In the genomic region with DNA sequence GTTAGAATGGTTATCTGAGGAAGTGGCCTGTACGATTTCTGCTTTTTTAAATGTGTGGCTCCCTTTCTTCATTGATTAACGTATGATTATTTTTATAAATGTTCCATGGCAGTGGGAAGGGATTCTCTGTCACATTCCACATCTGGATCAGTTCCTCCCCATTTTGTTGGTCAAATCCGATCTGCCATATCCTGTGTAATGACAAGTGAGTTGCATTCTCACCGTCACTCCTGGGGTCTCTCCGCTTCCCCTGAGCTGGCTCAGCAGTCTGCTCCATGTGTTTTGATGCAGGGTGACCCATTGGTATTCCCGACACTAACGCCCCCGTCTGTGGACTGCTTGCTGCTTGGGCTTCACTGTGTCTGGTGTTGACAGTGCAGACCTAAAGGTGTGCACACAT, we compare ENCODE assay signal across 8 cellular contexts. TPM values are rescaled to one million over a fixed set of nuclear protein-coding genes. Genes with fewer than 3 reads are reported as not detected.
DNase-seq lines count a peak whose midpoint lies in the region; ATAC-seq and TF ChIP-seq lines count a peak whose summit lies in the region.

No MANE protein-coding gene starts in this region.

- CTCF ChIA-PET in Calu3 (lab: Charles Lee) (no interaction called here), PC-9 (lab: Charles Lee) (no interaction called here)

- no peak overlapping the region for H2BK5ac ChIP-seq in H9 (ENCODE audit: insufficient read length, low read length)

- no peak overlapping the region for H3K14ac ChIP-seq in H9 (ENCODE audit: insufficient read depth, low read length)

- no peak for ATAC-seq in left colon

- H3T11ph ChIP-seq in H9 (ENCODE audit: low read length): no peak overlapping the region

- H3K4me1 ChIP-seq in PC-9 (replicated peaks; ENCODE audit: insufficient read depth) (peaks cover 50% of the 10 kb centered on the region), parathyroid adenoma (peaks cover 27% of the 10 kb centered on the region), H9 (ENCODE audit: insufficient read depth, low read length) (no peaks in the 10 kb centered on the region)
- peaks cover 13% of the 10 kb centered on the region for H3K4me1 ChIP-seq in effector memory CD4-positive, alpha-beta T cell (ENCODE audit: control insufficient read depth, insufficient read depth, low read length, poor library complexity, severe bottlenecking)

- no peak overlapping the region for H3K23ac ChIP-seq in H9 (ENCODE audit: insufficient read length, low read depth, low read length)

- no peak overlapping the region for H2BK15ac ChIP-seq in H9 (ENCODE audit: low read depth, low read length)

- H3K4me3 Mint-ChIP-seq in Calu3 (ENCODE audit: low read depth, unreplicated experiment): peak overlapping the region; percentile 49
- no peak overlapping the region for H3K4me3 Mint-ChIP-seq in H9

- H3K4ac ChIP-seq in H9 (ENCODE audit: low read depth, low read length): no peak overlapping the region

- no peak overlapping the region for H2BK12ac ChIP-seq in H9 (ENCODE audit: insufficient read length, low read depth, low read length)

- no peak overlapping the region for H2AFZ ChIP-seq in PC-9
- H2AFZ ChIP-seq in parathyroid adenoma: no peak overlapping the region
- H2AFZ ChIP-seq in H9 (ENCODE audit: low read length): no peak overlapping the region

- no peak overlapping the region for H3K56ac ChIP-seq in H9 (ENCODE audit: insufficient read length, low read depth, low read length)

- H3K4me2 ChIP-seq in PC-9: no peak overlapping the region
- no peak overlapping the region for H3K4me2 ChIP-seq in parathyroid adenoma (ENCODE audit: low read length)
- H3K4me2 ChIP-seq in H9 (ENCODE audit: insufficient read depth, insufficient read length, low read length): no peak overlapping the region

- TF ChIP-seq CTCF in Calu3 (IDR thresholded peaks at IDR 0.05; ENCODE audit: unreplicated experiment) (no peak), PC-9 (conservative IDR thresholded peaks at IDR 0.05) (no peak), dorsolateral prefrontal cortex (IDR thresholded peaks at IDR 0.05 in 54 of 56, conservative IDR thresholded peaks at IDR 0.05 in 2 of 56; ENCODE audit: low read depth in 1 of 56, partially characterized antibody in 56 of 56) (no peak), parathyroid adenoma (IDR thresholded peaks at IDR 0.05) (no peak), H9 (conservative IDR thresholded peaks at IDR 0.05) (no peak)

- H4K8ac ChIP-seq in H9 (replicated peaks; ENCODE audit: insufficient read length, low read depth, low read length): no peak overlapping the region

- no peaks in the 10 kb centered on the region for H3K9me2 ChIP-seq in PC-9 (ENCODE audit: insufficient read depth)

- peaks cover 27% of the 10 kb centered on the region for H3K36me3 ChIP-seq in PC-9 (ENCODE audit: low read depth)
- H3K36me3 ChIP-seq in parathyroid adenoma (ENCODE audit: control insufficient read depth, insufficient read depth, low read length): no peaks in the 10 kb centered on the region
- H3K36me3 ChIP-seq in effector memory CD4-positive, alpha-beta T cell (ENCODE audit: control insufficient read depth, insufficient read depth, low read length): peaks cover 23% of the 10 kb centered on the region

- peaks cover 100% of the 10 kb centered on the region for H3K36me3 Mint-ChIP-seq in Calu3 (ENCODE audit: insufficient read depth, unreplicated experiment)
- H3K36me3 Mint-ChIP-seq in H9 (ENCODE audit: insufficient read depth in 1 of 3, low read depth in 3 of 3): peaks cover 0 to 2% (median 0%) of the 10 kb centered on the region in 3 experiments; a peak in 2 of 7 replicates

- no peak for DNase-seq in Calu3
- no peak for DNase-seq in PC-9
- no peak for DNase-seq in dorsolateral prefrontal cortex
- DNase-seq in effector memory CD4-positive, alpha-beta T cell: no peak
- no peak for DNase-seq in left colon
- no peak for DNase-seq in H9
- no peak for DNase-seq in islet precursor cell

- no peaks in the 10 kb centered on the region for H3K9me3 Mint-ChIP-seq in Calu3 (ENCODE audit: low read depth, unreplicated experiment)
- no peaks in the 10 kb centered on the region for H3K9me3 Mint-ChIP-seq in H9

- no peaks in the 10 kb centered on the region for H3K79me1 ChIP-seq in H9 (ENCODE audit: insufficient read depth, low read depth, low read length, poor library complexity, severe bottlenecking)

- H3K9ac ChIP-seq in parathyroid adenoma (no peak overlapping the region), H9 (ENCODE audit: extremely low read depth, insufficient read length, low read length) (no peak overlapping the region)

- no peak overlapping the region for H2AK5ac ChIP-seq in H9 (ENCODE audit: insufficient read length, low read length)

- H3K79me2 ChIP-seq in PC-9 (ENCODE audit: low read depth) (peaks cover 50% of the 10 kb centered on the region), parathyroid adenoma (no peaks in the 10 kb centered on the region), H9 (ENCODE audit: insufficient read depth, low read length) (no peaks in the 10 kb centered on the region)

- H3K27me3 ChIP-seq in PC-9 (ENCODE audit: insufficient read depth, low read depth) (no peaks in the 10 kb centered on the region), dorsolateral prefrontal cortex (no peaks in the 10 kb centered on the region), parathyroid adenoma (ENCODE audit: control insufficient read depth, insufficient read depth, low read length) (no peaks in the 10 kb centered on the region), H9 (ENCODE audit: insufficient read depth, low read length) (no peaks in the 10 kb centered on the region)
- H3K27me3 ChIP-seq in effector memory CD4-positive, alpha-beta T cell (replicated peaks; ENCODE audit: control insufficient read depth, insufficient read depth, low read length, poor library complexity, severe bottlenecking): no peaks in the 10 kb centered on the region

- no peaks in the 10 kb centered on the region for H3K27me3 Mint-ChIP-seq in Calu3 (ENCODE audit: unreplicated experiment)
- peaks cover 9% of the 10 kb centered on the region for H3K27me3 Mint-ChIP-seq in H9 (ENCODE audit: low read depth)

- H2BK120ac ChIP-seq in H9 (ENCODE audit: low read depth, low read length, poor library complexity, severe bottlenecking): no peak overlapping the region

- WGBS in H9 (ENCODE audit: extremely low coverage, insufficient read length, low lambda C conversion rate): no CpG with 5 or more reads among the region's 8 CpGs

- no peak overlapping the region for H2BK20ac ChIP-seq in H9 (ENCODE audit: low read depth, low read length, poor library complexity, severe bottlenecking)

- H3K9me3 ChIP-seq in PC-9 (ENCODE audit: insufficient read depth, low read depth) (no peaks in the 10 kb centered on the region), parathyroid adenoma (ENCODE audit: control insufficient read depth, low read length) (no peaks in the 10 kb centered on the region), H9 (ENCODE audit: control insufficient read depth, low read depth, low read length) (no peaks in the 10 kb centered on the region)
- H3K9me3 ChIP-seq in effector memory CD4-positive, alpha-beta T cell (ENCODE audit: control insufficient read depth, low read length): no peaks in the 10 kb centered on the region

- H3K27ac Mint-ChIP-seq in Calu3 (ENCODE audit: unreplicated experiment) (peak overlapping the region; percentile 92), H9 (no peak overlapping the region)

- no peaks in the 10 kb centered on the region for H3K23me2 ChIP-seq in H9 (ENCODE audit: insufficient read length, low read depth, low read length, poor library complexity, severe bottlenecking)

- POLR2A ChIA-PET in PC-9 (lab: Charles Lee; ENCODE audit: unreplicated experiment): no interaction called here

- peaks cover 59% of the 10 kb centered on the region for H3K4me1 Mint-ChIP-seq in Calu3 (ENCODE audit: low read depth, unreplicated experiment)
- H3K4me1 Mint-ChIP-seq in H9: peaks cover 4% of the 10 kb centered on the region in 2 experiments; a peak in 3 of 4 replicates

- BruUV-seq in Calu3 (replicated peaks; lab: Mats Ljungman, UMichigan) (no TSS peak), PC-9 (replicated peaks; lab: Mats Ljungman, UMichigan) (no TSS peak)

- intact Hi-C loops in Calu3 (cut with micrococcal nuclease; ENCODE audit: unreplicated experiment) (no loop called here), PC-9 (cut with micrococcal nuclease; ENCODE audit: unreplicated experiment) (loop anchor here (2.0 kb wide), 2 partner anchors 14 to 66 kb away; no protein-coding TSS in a partner anchor), dorsolateral prefrontal cortex (cut with DNase I) (no loop called here), left colon (cut with DNase I, micrococcal nuclease) (no loop called here)

- no peak overlapping the region for H3K18ac ChIP-seq in H9 (ENCODE audit: insufficient read length, low read depth, low read length)

- H3K27ac ChIP-seq in PC-9 (peak overlapping the region; percentile 64), dorsolateral prefrontal cortex (peak overlapping the region in 44 of 59 donors; percentile 8 to 100 (median 60)), parathyroid adenoma (peak overlapping the region; percentile 84), H9 (ENCODE audit: insufficient read length, low read depth, low read length) (no peak overlapping the region)
- H3K27ac ChIP-seq in effector memory CD4-positive, alpha-beta T cell (ENCODE audit: insufficient read depth, low read length, poor library complexity, severe bottlenecking): no peak overlapping the region

- H4K20me1 ChIP-seq in PC-9 (ENCODE audit: insufficient read depth) (peaks cover 60% of the 10 kb centered on the region), H9 (ENCODE audit: control insufficient read depth, insufficient read depth, insufficient read length) (no peaks in the 10 kb centered on the region)

- peaks cover 100% of the 10 kb centered on the region for H3F3A ChIP-seq in PC-9 (ENCODE audit: insufficient read depth, low read depth)

- H3K4me3 ChIP-seq in PC-9: no peak overlapping the region
- peak overlapping the region in 1 of 59 donors; percentile 7 for H3K4me3 ChIP-seq in dorsolateral prefrontal cortex
- H3K4me3 ChIP-seq in parathyroid adenoma (ENCODE audit: low read depth, low read length): no peak overlapping the region
- no peak overlapping the region for H3K4me3 ChIP-seq in effector memory CD4-positive, alpha-beta T cell (ENCODE audit: insufficient read depth, low read depth, low read length, poor library complexity, severe bottlenecking)

- H4K91ac ChIP-seq in H9 (ENCODE audit: insufficient read length, low read depth, low read length): no peak overlapping the region

- no peak overlapping the region for H4K5ac ChIP-seq in H9 (ENCODE audit: insufficient read length, low read depth, low read length)

RNA-seq across cellular contexts. Expression of a gene that starts 20.4 kb away (rescaled TPM):
- total RNA-seq in Calu3 (2022): 605 and 821 TPM in 2 replicates
- total RNA-seq in PC-9 (2021): 825 and 938 TPM in 2 replicates
- total RNA-seq in dorsolateral prefrontal cortex: 1,000 to 10,000 TPM in 5 of 120 experiments, 100 to 1,000 TPM in 115; 106 to 1,508 (median 405) TPM
- total RNA-seq in left colon: 1,000 to 10,000 TPM in 1 of 2 donors, 100 to 1,000 TPM in 1; 818 to 1,135 TPM
- 11.1 and 12.7 TPM in 2 replicates for total RNA-seq in H9 (2021)

RNA-seq across cellular contexts. Expression of a gene that starts 55.9 kb away (rescaled TPM):
- total RNA-seq in Calu3 (2022) (8,437 and 9,950 TPM in 2 replicates), PC-9 (2021) (6,494 and 7,852 TPM in 2 replicates), dorsolateral prefrontal cortex (over 10,000 TPM in 119 of 120 experiments, 1,000 to 10,000 TPM in 1; 7,808 to 28,438 (median 16,246) TPM), left colon (1,000 to 10,000 TPM; 7,483 to 9,013 TPM), H9 (2021) (1,700 and 1,934 TPM in 2 replicates)

RNA-seq across cellular contexts. Expression of a gene that starts 56.5 kb away (rescaled TPM):
- 40.2 and 51.9 TPM in 2 replicates for total RNA-seq in Calu3 (2022)
- 32.4 and 48.9 TPM in 2 replicates for total RNA-seq in PC-9 (2021)
- 10 to 100 TPM; 14.1 to 50.3 (median 21.7) TPM for total RNA-seq in dorsolateral prefrontal cortex
- total RNA-seq in left colon: 10 to 100 TPM; 38.1 to 42.2 TPM
- total RNA-seq in H9 (2021): 19.0 and 22.7 TPM in 2 replicates

Comparison
In these comparisons a context has a peak if more than half of its experiments do, and no peak if none do; other contexts are left out.
1. H3K27ac ChIP-seq: peak in PC-9 (single experiment), dorsolateral prefrontal cortex (44 of 59) and parathyroid adenoma (single experiment); none in effector memory CD4-positive, alpha-beta T cell (single experiment) and H9 (single experiment).